ENCODE assay signal across 12 cellular contexts in the genomic region with DNA sequence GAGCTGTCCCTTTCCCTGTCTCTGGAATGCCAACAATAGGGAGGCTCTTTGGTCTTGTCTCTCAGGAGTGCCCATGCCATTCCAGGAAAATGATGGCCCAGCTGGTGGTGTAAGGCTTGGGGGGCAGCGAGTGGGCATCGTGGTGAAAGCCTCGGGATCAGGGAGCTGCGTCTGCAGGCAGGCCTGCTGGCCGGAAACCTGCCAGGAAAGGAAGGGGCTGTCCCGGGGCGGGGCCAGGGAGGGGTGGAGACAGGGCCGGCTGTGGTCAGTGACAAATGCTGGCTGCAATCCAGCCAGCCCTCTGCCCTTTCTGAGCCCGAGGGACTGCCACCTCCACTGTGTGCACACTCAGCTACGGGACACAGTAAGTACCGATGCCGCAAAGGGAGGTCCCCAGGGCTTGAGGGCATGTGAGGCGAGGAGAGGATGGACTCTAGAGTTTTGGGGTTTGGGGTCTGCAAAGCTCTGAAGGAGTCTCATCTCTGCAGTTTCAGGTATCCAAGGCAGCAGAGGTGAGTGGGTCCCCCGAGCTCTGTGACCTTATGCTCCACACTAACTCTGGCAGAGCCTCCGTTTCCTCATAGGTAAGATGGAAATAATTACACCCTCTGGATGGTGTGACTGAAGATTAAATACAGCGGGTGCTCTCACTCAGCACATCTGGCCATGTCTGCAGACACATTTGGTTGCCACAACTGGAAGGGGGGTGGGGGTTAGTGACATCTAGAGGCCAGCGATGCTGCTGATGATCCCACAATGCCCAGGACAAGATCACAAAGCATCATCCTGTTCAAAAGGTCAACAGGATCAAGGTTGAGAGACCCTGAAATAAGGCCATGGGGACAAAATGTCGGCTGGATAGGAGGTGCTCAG. TPM values are rescaled to one million over a fixed set of nuclear protein-coding genes. Genes with fewer than 3 reads are reported as not detected.
DNase-seq lines count a peak whose midpoint lies in the region; ATAC-seq, FAIRE-seq and TF ChIP-seq lines count a peak whose summit lies in the region.
"Had no signal": no experiment of that assay in that cellular context is flagged by ENCODE, and none has a peak within 500 bp of the region (broad histone marks: within the 10 kb centered on the region; RNA-seq: fewer than 3 reads in every experiment).

A gene with protein sequence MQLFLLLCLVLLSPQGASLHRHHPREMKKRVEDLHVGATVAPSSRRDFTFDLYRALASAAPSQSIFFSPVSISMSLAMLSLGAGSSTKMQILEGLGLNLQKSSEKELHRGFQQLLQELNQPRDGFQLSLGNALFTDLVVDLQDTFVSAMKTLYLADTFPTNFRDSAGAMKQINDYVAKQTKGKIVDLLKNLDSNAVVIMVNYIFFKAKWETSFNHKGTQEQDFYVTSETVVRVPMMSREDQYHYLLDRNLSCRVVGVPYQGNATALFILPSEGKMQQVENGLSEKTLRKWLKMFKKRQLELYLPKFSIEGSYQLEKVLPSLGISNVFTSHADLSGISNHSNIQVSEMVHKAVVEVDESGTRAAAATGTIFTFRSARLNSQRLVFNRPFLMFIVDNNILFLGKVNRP (plus strand): TSS at position 300 of the 873 bp plus-strand sequence. CDS start 5,937 bp downstream, outside the sequence.

- 32 to 43% (median 35%) methylated on average over 13 to 18 of the region's 18 CpGs for WGBS in spleen, 5 donors

- FAIRE-seq in kidney (lab: Jason Lieb, UNC) = no peak
- no peak for FAIRE-seq in urothelium cell line (lab: Jason Lieb, UNC)

- H3K4me1 ChIP-seq in kidney (ENCODE audit: control insufficient read depth in 1 of 2, insufficient read depth in 1 of 2, low read depth in 1 of 2, low read length in 2 of 2) = peaks cover 5 to 8% of the 10 kb centered on the region in 2 donors
- H3K4me1 ChIP-seq in spleen = peaks cover 0 to 32% (median 6%) of the 10 kb centered on the region in 6 donors
- H3K4me1 ChIP-seq: transverse colon had no signal

- ATAC-seq in HG03439 (IDR thresholded peaks at IDR 0.05; ENCODE audit: unreplicated experiment) = no peak

- H3K9ac ChIP-seq in kidney (ENCODE audit: low read length in 2 of 2) = peak within 1 kb of the TSS in 1 of 2 donors; percentile 47

- TF ChIP-seq POLR2A in spleen (IDR thresholded peaks at IDR 0.05) = peak in 1 of 3 donors; percentile 46

- TF ChIP-seq CTCF in choroid plexus epithelial cell (conservative IDR thresholded peaks at IDR 0.05; ENCODE audit: low read depth, low read length) (no peak), kidney (IDR thresholded peaks at IDR 0.05; ENCODE audit: borderline replicate concordance, extremely low read depth, insufficient read depth) (no peak), spleen (IDR thresholded peaks at IDR 0.05 in 8 of 11, conservative IDR thresholded peaks at IDR 0.05 in 3 of 11) (no peak), GM10266 (IDR thresholded peaks at IDR 0.05; ENCODE audit: control insufficient read depth, insufficient read depth, low read depth, missing control alignments) (no peak)

- no peaks in the 10 kb centered on the region for H3K36me3 ChIP-seq in kidney (ENCODE audit: control insufficient read depth in 1 of 2, insufficient read depth in 2 of 2, low read length in 2 of 2)
- H3K36me3 ChIP-seq in spleen = no peaks in the 10 kb centered on the region
- H3K36me3 ChIP-seq: MG63, transverse colon had no signal

- H3K4me3 ChIP-seq in choroid plexus epithelial cell (ENCODE audit: low read depth, low read length) (no peak within 1 kb of the TSS), kidney (ENCODE audit: low read length in 2 of 2) (peak within 1 kb of the TSS; percentile 58 to 60), spleen (peak within 1 kb of the TSS; percentile 16 to 68 (median 34))
- H3K4me3 ChIP-seq: MG63, transverse colon had no signal

- intact Hi-C loops in kidney (cut with DNase I) (no loop called here), spleen (cut with DNase I; ENCODE audit: low total_unique reads) (no loop called here)

- H3K27me3 ChIP-seq in spleen (replicated peaks in 1 of 7) = peaks cover 0 to 7% (median 0%) of the 10 kb centered on the region in 7 donors
- H3K27me3 ChIP-seq: MG63, transverse colon had no signal

- H3K27ac ChIP-seq in kidney (ENCODE audit: low read depth in 2 of 2, low read length in 2 of 2) (peak within 1 kb of the TSS; percentile 75 to 85), spleen (peak within 1 kb of the TSS in 7 of 8 donors; percentile 19 to 89 (median 76))
- H3K27ac ChIP-seq: transverse colon had no signal

- DNase-seq in HuH-7 (ENCODE audit: low spot score) = peak; percentile 70
- peak; percentile 64 for DNase-seq in choroid plexus epithelial cell (ENCODE audit: low read depth)
- peak; percentile 94 for DNase-seq in kidney
- peak; percentile 86 for DNase-seq in spleen
- DNase-seq in urothelium cell line (ENCODE audit: low spot score) = no peak
- no peak for DNase-seq in GM10266 (ENCODE audit: extremely low spot score)
- no peak for DNase-seq in AML-193 (lab: John Stamatoyannopoulos, UW)
- DNase-seq: MG63, T-helper 2 cell, transverse colon had no signal

- H3K9me3 ChIP-seq in kidney (ENCODE audit: control insufficient read depth in 1 of 2, low read length in 2 of 2) (no peaks in the 10 kb centered on the region), spleen (no peaks in the 10 kb centered on the region)
- H3K9me3 ChIP-seq: MG63, transverse colon had no signal

RNA-seq across cellular contexts. Expression of the gene that starts here (rescaled TPM):
- 85.1 TPM for total RNA-seq in kidney
- 522 TPM for polyA plus RNA-seq in kidney (ENCODE audit: insufficient read depth, low read depth, low replicate concordance)
- 100 to 1,000 TPM in 6 of 7 donors, 10 to 100 TPM in 1; 67.3 to 216 (median 169) TPM for total RNA-seq in spleen
- polyA plus RNA-seq in spleen = 10 to 100 TPM; 11.5 to 58.2 (median 41.4) TPM
- polyA plus RNA-seq: neural cell had no signal

Comparison
In these comparisons a context has a peak if more than half of its experiments do, and no peak if none do; other contexts are left out.
1. DNase-seq: peak in HuH-7 (single experiment), choroid plexus epithelial cell (single experiment), kidney (single experiment) and spleen (single experiment); none in urothelium cell line (single experiment), GM10266 (single experiment) and AML-193 (0 of 2).